Comparison of ENCODE assay signal across 8 cellular contexts in genomic region chr7:117110480-117111315, GRCh38.
A peak's percentile ranks its signal among the peaks of the same experiment; 100 is the strongest.
DNase-seq lines count a peak whose midpoint lies in the region; ATAC-seq, FAIRE-seq and TF ChIP-seq lines count a peak whose summit lies in the region.

No MANE protein-coding gene starts in this region.

- H3K36me3 ChIP-seq in pancreas (no peaks in the 10 kb centered on the region), esophagus squamous epithelium (no peaks in the 10 kb centered on the region), transverse colon (no peaks in the 10 kb centered on the region)

- intact Hi-C loops in pancreas (cut with DNase I) = no loop called here
- intact Hi-C loops in esophagus squamous epithelium (cut with DNase I) = no loop called here
- intact Hi-C loops in transverse colon (cut with DNase I; ENCODE audit: low total_unique reads) = no loop called here

- DNase-seq in DMS153 (lab: John Stamatoyannopoulos, UW) (peak; percentile 37), pancreas (no peak), esophagus squamous epithelium (lab: John Stamatoyannopoulos, UW) (no peak), AG20443 (ENCODE audit: low spot score) (no peak), transverse colon (no peak)
- DNase-seq in activated T-cell treated with anti-CD3 and anti-CD28 coated beads, Interleukin-2, amount 50 U/mL, for 48 hours = peak; percentile 46 to 55

- H3K9me3 ChIP-seq in pancreas (no peaks in the 10 kb centered on the region), esophagus squamous epithelium (no peaks in the 10 kb centered on the region), transverse colon (no peaks in the 10 kb centered on the region)

- in situ Hi-C loops in transverse colon (cut with MboI; ENCODE audit: low pct_ligation_motif_present in 1 of 4, low pct_unique_long_range_greater_than_20kb in 1 of 4, low sequenced_read_pairs in 3 of 4) = no loop called here

- no peak for TF ChIP-seq EP300 in transverse colon (IDR thresholded peaks at IDR 0.05; ENCODE audit: low read depth)

- no peak for FAIRE-seq in pancreas (lab: Jason Lieb, UNC)

- TF ChIP-seq CTCF in pancreas (IDR thresholded peaks at IDR 0.05) = no peak
- TF ChIP-seq CTCF in esophagus squamous epithelium (IDR thresholded peaks at IDR 0.05) = no peak
- no peak for TF ChIP-seq CTCF in transverse colon (IDR thresholded peaks at IDR 0.05)

- TF ChIP-seq POLR2A in esophagus squamous epithelium (IDR thresholded peaks at IDR 0.05) = no peak
- no peak for TF ChIP-seq POLR2A in transverse colon (IDR thresholded peaks at IDR 0.05)

- WGBS in pancreas, 2 donors = 67 to 72% methylated on average over 5 of the region's 5 CpGs
- 36 to 43% methylated on average over 4 to 5 of the region's 5 CpGs for WGBS in esophagus squamous epithelium, 2 donors
- WGBS in transverse colon (ENCODE audit: low coverage in 1 of 2), 2 donors = 22 to 40% methylated on average over 1 to 5 of the region's 5 CpGs

- ATAC-seq in GM19467 (IDR thresholded peaks at IDR 0.05; ENCODE audit: unreplicated experiment) = peak; percentile 95
- peak; percentile 92 for ATAC-seq in HG03469 (IDR thresholded peaks at IDR 0.05; ENCODE audit: unreplicated experiment)
- ATAC-seq in pancreas = peak in 3 of 4 donors; percentile 18 to 51 (median 49)

- H3K27me3 ChIP-seq in pancreas = no peaks in the 10 kb centered on the region
- no peaks in the 10 kb centered on the region for H3K27me3 ChIP-seq in esophagus squamous epithelium
- no peaks in the 10 kb centered on the region for H3K27me3 ChIP-seq in transverse colon

- H3K27ac ChIP-seq in pancreas = no peak overlapping the region
- H3K27ac ChIP-seq in esophagus squamous epithelium = no peak overlapping the region
- no peak overlapping the region for H3K27ac ChIP-seq in transverse colon

- peaks cover 3 to 18% (median 7%) of the 10 kb centered on the region in 3 donors for H3K4me1 ChIP-seq in pancreas
- H3K4me1 ChIP-seq in esophagus squamous epithelium = peaks cover 0 to 16% (median 0%) of the 10 kb centered on the region in 3 donors
- H3K4me1 ChIP-seq in transverse colon = peaks cover 4 to 15% (median 7%) of the 10 kb centered on the region in 4 donors

- no peak overlapping the region for H3K4me3 ChIP-seq in pancreas
- H3K4me3 ChIP-seq in esophagus squamous epithelium = no peak overlapping the region
- H3K4me3 ChIP-seq in transverse colon = no peak overlapping the region

Comparison
In these comparisons a context has a peak if more than half of its experiments do, and no peak if none do; other contexts are left out.
1. DNase-seq: peak in DMS153 (single experiment) and activated T-cell treated with anti-CD3 and anti-CD28 coated beads, Interleukin-2, amount 50 U/mL, for 48 hours (2 of 2); none in pancreas (0 of 6), esophagus squamous epithelium (single experiment), AG20443 (single experiment) and transverse colon (single experiment).
2. Peak in every context shown above with its lines, with median percentiles within 50 percentile points of each other: ATAC-seq.